ENCODE assay signal across 8 cellular contexts in genomic region chr22:28442951-28443876, GRCh38.
A peak's percentile ranks its signal among the peaks of the same experiment; 100 is the strongest.
DNase-seq lines count a peak whose midpoint lies in the region; ATAC-seq lines count a peak whose summit lies in the region.

No MANE protein-coding gene starts in this region.

- H3K27ac ChIP-seq in skin epidermis, result peak overlapping the region in 20 of 21 experiments; percentile 11 to 88 (median 72)

- DNase-seq in A172 (ENCODE audit: low spot score), result peak; percentile 36
- DNase-seq in HCEC 1CT, result peak; percentile 65
- peak; percentile 50 for DNase-seq in UCSD-AML1 (lab: John Stamatoyannopoulos, UW; ENCODE audit: unreplicated experiment)
- peak; percentile 67 for DNase-seq in ecto neural progenitor cell (ENCODE audit: low spot score)
- DNase-seq in kidney glomerular epithelial cell (lab: John Stamatoyannopoulos, UW), result peak; percentile 78
- no peak for DNase-seq in NK-92 (lab: John Stamatoyannopoulos, UW; ENCODE audit: unreplicated experiment)

- ATAC-seq in HG02759 (IDR thresholded peaks at IDR 0.05; ENCODE audit: unreplicated experiment), result no peak

- H3K4me3 ChIP-seq in skin epidermis, result peak overlapping the region; percentile 40 to 53 (median 47)
